In genomic region chr11:77914307-77914936, GRCh38 we compare ENCODE assay signal across 8 cellular contexts.
A peak's percentile ranks its signal among the peaks of the same experiment; 100 is the strongest.
DNase-seq lines count a peak whose midpoint lies in the region; TF ChIP-seq lines count a peak whose summit lies in the region.
"Not testable (repeated sequence)": the region's sequence is repeated elsewhere in the genome, so short reads cannot be mapped to it uniquely, and the experiment has no call there.

No MANE protein-coding gene starts in this region.

- not testable (repeated sequence) for TF ChIP-seq CTCF in AG09319 (IDR thresholded peaks at IDR 0.05; ENCODE audit: low read depth, low read length); HEK293 (tag by site-specific recombination; IDR thresholded peaks at IDR 0.05); RWPE1 (conservative IDR thresholded peaks at IDR 0.05; ENCODE audit: low read depth); brain microvascular endothelial cell (IDR thresholded peaks at IDR 0.05; ENCODE audit: low read depth, low read length, missing control alignments); stomach (IDR thresholded peaks at IDR 0.05)

- CTCF ChIA-PET in HEK293 (lab: Yijun Ruan, JAX); RWPE1 (lab: Yijun Ruan, JAX): not testable (repeated sequence)

- 0 out of 2 replicates have a peak overlapping the region, but pooled peaks have one; percentile 37 for H3K27ac ChIP-seq in HEK293 (ENCODE audit: extremely low read depth, low read depth, low read length)
- not testable (repeated sequence) for H3K27ac ChIP-seq in RWPE1
- H3K27ac ChIP-seq in brain microvascular endothelial cell, result peak overlapping the region; percentile 76
- peak overlapping the region; percentile 45 for H3K27ac ChIP-seq in mesodermal cell (ENCODE audit: low read depth, low read length, severe bottlenecking)
- H3K27ac ChIP-seq in stomach, result peak overlapping the region in 1 of 5 donors; percentile 46

- DNase-seq in AG09319 (ENCODE audit: extremely low read depth, low read depth) (peak; percentile 38), NCI-H2081 treated with DMSO at 0.1 percent for 48 hours (lab: John Stamatoyannopoulos, UW) (peak; percentile 29), RWPE1 (ENCODE audit: low spot score) (peak; percentile 35), brain microvascular endothelial cell (peak; percentile 91), foreskin melanocyte (peak; percentile 9), stomach (peak; percentile 29)

- not testable (repeated sequence) for H3K27me3 ChIP-seq in brain microvascular endothelial cell (replicated peaks); stomach

- POLR2A ChIA-PET in HEK293 (lab: Yijun Ruan, JAX); RWPE1 (lab: Yijun Ruan, JAX; ENCODE audit: low non-redundant PET): not testable (repeated sequence)

- 91 to 93% methylated on average over 2 to 4 of the region's 4 CpGs for WGBS in mesodermal cell (ENCODE audit: insufficient coverage in 2 of 2), 2 experiments
- WGBS in stomach, 5 donors, result 19 to 40% (median 33%) methylated on average over 4 of the region's 4 CpGs

- not testable (repeated sequence) for TF ChIP-seq EP300 in stomach (IDR thresholded peaks at IDR 0.05)

- intact Hi-C loops in stomach (cut with DNase I; ENCODE audit: low total_unique reads), result not testable (repeated sequence)

- H3K4me1 ChIP-seq in HEK293 (ENCODE audit: control insufficient read depth, insufficient read depth, low read length); mesodermal cell (ENCODE audit: control insufficient read depth, insufficient read depth, low read length, poor library complexity, severe bottlenecking): not testable (repeated sequence)
- peaks cover 5 to 23% (median 10%) of the 10 kb centered on the region in 4 donors for H3K4me1 ChIP-seq in stomach

- in situ Hi-C loops in brain microvascular endothelial cell (cut with HindIII; ENCODE audit: low pct_ligation_motif_present, low sequenced_read_pairs), result not testable (repeated sequence)

- H3K36me3 ChIP-seq in HEK293 (ENCODE audit: control insufficient read depth in 2 of 2, insufficient read depth in 1 of 2, low read length in 2 of 2); brain microvascular endothelial cell (replicated peaks): not testable (repeated sequence)
- H3K36me3 ChIP-seq in mesodermal cell (ENCODE audit: control insufficient read depth, insufficient read depth, low read length) (peaks cover 12% of the 10 kb centered on the region), stomach (peaks cover 4 to 43% (median 26%) of the 10 kb centered on the region in 4 donors)

- not testable (repeated sequence) for H3K9me3 ChIP-seq in HEK293 (ENCODE audit: control insufficient read depth, insufficient read depth, low read depth, low read length); mesodermal cell (ENCODE audit: control insufficient read depth, low read length); stomach

- H3K4me3 ChIP-seq in HEK293 (ENCODE audit: low read depth, low read length); brain microvascular endothelial cell (ENCODE audit: low read depth, low read length); mesodermal cell (ENCODE audit: extremely low read depth, insufficient read depth, low read length, poor library complexity, severe bottlenecking); stomach: not testable (repeated sequence)

- not testable (repeated sequence) for TF ChIP-seq POLR2A in stomach (IDR thresholded peaks at IDR 0.05)

TF ChIP-seq in HEK293, 187 proteins besides CTCF, POLR2A, EP300 and RAD21:
- 0 out of 2 replicates have a peak, but pooled peaks have one; percentile 27 for TF ChIP-seq FEZF1 (tag by site-specific recombination; IDR thresholded peaks at IDR 0.05)
- TF ChIP-seq SCRT2 (tag by site-specific recombination; IDR thresholded peaks at IDR 0.05), result peak; percentile 31; the same call in 1 of the 2 replicates
- peak; percentile 31 for TF ChIP-seq ZNF366 (tag by site-specific recombination; conservative IDR thresholded peaks at IDR 0.05)

Comparison
In these comparisons a context has a peak if more than half of its experiments do, and no peak if none do; other contexts are left out.
1. DNase-seq: peak in every context shown above with its lines; median percentile 91 in brain microvascular endothelial cell; 38 in AG09319; 35 in RWPE1; 29 in NCI-H2081 treated with DMSO at 0.1 percent for 48 hours; 29 in stomach; 9 in foreskin melanocyte.